In genomic region chr16:27301236-27301861, GRCh38 we compare ENCODE assay signal across 30 cellular contexts. TPM values are rescaled to one million over a fixed set of nuclear protein-coding genes. Genes with fewer than 3 reads are reported as not detected.
A peak's percentile ranks its signal among the peaks of the same experiment; 100 is the strongest.
DNase-seq lines count a peak whose midpoint lies in the region; ATAC-seq, FAIRE-seq and TF ChIP-seq lines count a peak whose summit lies in the region.
"Had no signal": no experiment of that assay in that cellular context is flagged by ENCODE, and none has a peak within 500 bp of the region (broad histone marks: within the 10 kb centered on the region; RNA-seq: fewer than 3 reads in every experiment).

No MANE protein-coding gene starts in this region.

- peak overlapping the region; percentile 98 for H3K27ac ChIP-seq in SU-DHL-6 (ENCODE audit: low read depth, low read length)
- H3K27ac ChIP-seq in neuronal stem cell (replicated peaks; ENCODE audit: low read length) = no peak overlapping the region
- H3K27ac ChIP-seq: ascending aorta, gastrocnemius medialis, prostate gland, SJSA1 had no signal

- CTCF ChIA-PET in activated naive CD4-positive, alpha-beta T cell treated with anti-CD3 and anti-CD28 coated beads, Interleukin-2, amount 10 ng/mL, durations not matched to agents 7 days and 5 days (lab: Charles Lee) = no interaction called here

- H3K27me3 ChIP-seq in SU-DHL-6 (ENCODE audit: low read length) (no peaks in the 10 kb centered on the region), neuronal stem cell (ENCODE audit: control insufficient read depth in 3 of 3, insufficient read depth in 3 of 3, low read depth in 1 of 3, low read length in 3 of 3) (no peaks in the 10 kb centered on the region)
- H3K27me3 ChIP-seq: ascending aorta, gastrocnemius medialis, SJSA1 had no signal

- H3K4me3 Mint-ChIP-seq in activated naive CD4-positive, alpha-beta T cell treated with anti-CD3 and anti-CD28 coated beads, Interleukin-2, amount 10 ng/mL, durations not matched to agents 7 days and 5 days = no peak overlapping the region
- H3K4me3 Mint-ChIP-seq in endothelial cell (ENCODE audit: unreplicated experiment) = no peak overlapping the region
- H3K4me3 Mint-ChIP-seq: activated naive CD4-positive, alpha-beta T cell treated with anti-CD3 and anti-CD28 coated beads for 36 hours; CD14-positive monocyte; HFFc6; nephron progenitor cell; T-helper 17 cell had no signal

- H4K91ac ChIP-seq in neuronal stem cell (ENCODE audit: low read depth, low read length, poor library complexity) = no peak overlapping the region

- H2AK5ac ChIP-seq in neuronal stem cell (ENCODE audit: low read depth, low read length) = no peak overlapping the region

- H3K4me3 ChIP-seq in SU-DHL-6 (ENCODE audit: insufficient read depth, low read length, poor library complexity, severe bottlenecking) (no peak overlapping the region), neuronal stem cell (ENCODE audit: low read length in 2 of 2) (no peak overlapping the region)
- H3K4me3 ChIP-seq: ascending aorta, gastrocnemius medialis, prostate gland, SJSA1 had no signal

- H2BK12ac ChIP-seq in neuronal stem cell (ENCODE audit: low read length) = no peak overlapping the region

- DNase-seq in GM12891 (ENCODE audit: insufficient read length, low spot score) (no peak), GM19239 (ENCODE audit: insufficient read length, low spot score) (no peak), neuronal stem cell (ENCODE audit: low spot score) (no peak), MV-4-11 (lab: John Stamatoyannopoulos, UW) (no peak), endothelial cell (ENCODE audit: low spot score) (no peak)
- no peak for DNase-seq in activated naive CD4-positive, alpha-beta T cell treated with anti-CD3 and anti-CD28 coated beads, Interleukin-2, amount 10 ng/mL, durations not matched to agents 7 days and 5 days
- DNase-seq: ACHN; activated CD4-positive, alpha-beta T cell treated with anti-CD3 and anti-CD28 coated beads, Interleukin-2, amount 50 U/mL, for 1 hour; activated naive CD4-positive, alpha-beta T cell treated with anti-CD3 and anti-CD28 coated beads for 36 hours; activated T-cell treated with anti-CD3 and anti-CD28 coated beads, Interleukin-2, amount 50 U/mL, for 1 hour; effector CD4-positive, alpha-beta T cell; gastrocnemius medialis; HFFc6; IMR-90; midbrain; NCI-H1436; NCI-H69; nephron progenitor cell; OCI-M1; small intestine; stimulated activated CD4-positive, alpha-beta T cell treated with anti-CD3 and anti-CD28 coated beads, Interleukin-4, amount 100 ng/mL, for 4 hours; substantia nigra; T-helper 17 cell had no signal

- peaks cover 7% of the 10 kb centered on the region for H3K36me3 Mint-ChIP-seq in activated naive CD4-positive, alpha-beta T cell treated with anti-CD3 and anti-CD28 coated beads, Interleukin-2, amount 10 ng/mL, durations not matched to agents 7 days and 5 days
- H3K36me3 Mint-ChIP-seq in endothelial cell (ENCODE audit: low read depth, unreplicated experiment) = no peaks in the 10 kb centered on the region
- H3K36me3 Mint-ChIP-seq: CD14-positive monocyte had no signal

- H3K4me1 Mint-ChIP-seq in activated naive CD4-positive, alpha-beta T cell treated with anti-CD3 and anti-CD28 coated beads, Interleukin-2, amount 10 ng/mL, durations not matched to agents 7 days and 5 days = peaks cover 16% of the 10 kb centered on the region
- H3K4me1 Mint-ChIP-seq in endothelial cell (ENCODE audit: unreplicated experiment) = peaks cover 16% of the 10 kb centered on the region

- H3K4ac ChIP-seq in neuronal stem cell (ENCODE audit: low read length) = no peak overlapping the region

- no peak for TF ChIP-seq POLR2A in GM12891 (IDR thresholded peaks at IDR 0.05; ENCODE audit: low read depth, low read length)

- no CpG with 5 or more reads among the region's 3 CpGs for WGBS in neuronal stem cell (ENCODE audit: extremely low coverage in 2 of 2, insufficient read length in 2 of 2, insufficient replicate concordance in 1 of 2), 2 donors

- no peak overlapping the region for H3K23ac ChIP-seq in neuronal stem cell (ENCODE audit: low read depth, low read length, poor library complexity)

- H3K9me3 ChIP-seq in SU-DHL-6 (ENCODE audit: insufficient read depth, low read length) (no peaks in the 10 kb centered on the region; the same call in 1 of the 2 replicates), neuronal stem cell (replicated peaks in 1 of 2; ENCODE audit: control insufficient read depth in 2 of 2, insufficient read depth in 1 of 2, low read depth in 1 of 2, low read length in 2 of 2) (peaks cover 0 to 2% of the 10 kb centered on the region in 2 donors)
- H3K9me3 ChIP-seq: ascending aorta, gastrocnemius medialis, prostate gland, SJSA1 had no signal

- no peak overlapping the region for H2BK15ac ChIP-seq in neuronal stem cell (ENCODE audit: low read length)

- H2AFZ ChIP-seq in SU-DHL-6 (ENCODE audit: low read depth, low read length, severe bottlenecking) = no peak overlapping the region
- H2AFZ ChIP-seq in neuronal stem cell (ENCODE audit: low read length) = no peak overlapping the region

- H2BK5ac ChIP-seq in neuronal stem cell (ENCODE audit: low read length) = no peak overlapping the region

- H3K4me2 ChIP-seq in SU-DHL-6 (ENCODE audit: low read depth, low read length, poor library complexity, severe bottlenecking) = peak overlapping the region; percentile 46
- no peak overlapping the region for H3K4me2 ChIP-seq in neuronal stem cell (ENCODE audit: insufficient read depth, low read length, poor library complexity, severe bottlenecking)

- H3K9me2 ChIP-seq in SU-DHL-6 (replicated peaks; ENCODE audit: insufficient read depth, low read length) = no peaks in the 10 kb centered on the region

- peaks cover 30% of the 10 kb centered on the region for H3K27me3 Mint-ChIP-seq in activated naive CD4-positive, alpha-beta T cell treated with anti-CD3 and anti-CD28 coated beads, Interleukin-2, amount 10 ng/mL, durations not matched to agents 7 days and 5 days
- peaks cover 3% of the 10 kb centered on the region for H3K27me3 Mint-ChIP-seq in endothelial cell (ENCODE audit: unreplicated experiment)
- H3K27me3 Mint-ChIP-seq: T-helper 17 cell had no signal

- TF ChIP-seq CTCF in SU-DHL-6 (IDR thresholded peaks at IDR 0.05; ENCODE audit: insufficient read depth, low read length, poor library complexity, severe bottlenecking) (no peak), endothelial cell (IDR thresholded peaks at IDR 0.05; ENCODE audit: unreplicated experiment) (no peak)

- peaks cover 63% of the 10 kb centered on the region for H3F3A ChIP-seq in SU-DHL-6 (ENCODE audit: insufficient read depth)

- H3K79me1 ChIP-seq in neuronal stem cell (ENCODE audit: low read depth, low read length) = no peaks in the 10 kb centered on the region

- H3K14ac ChIP-seq in neuronal stem cell (ENCODE audit: low read length) = no peak overlapping the region

- no peaks in the 10 kb centered on the region for H4K20me1 ChIP-seq in SU-DHL-6 (ENCODE audit: low read depth, low read length)

- no peak overlapping the region for H3K27ac Mint-ChIP-seq in activated naive CD4-positive, alpha-beta T cell treated with anti-CD3 and anti-CD28 coated beads, Interleukin-2, amount 10 ng/mL, durations not matched to agents 7 days and 5 days
- no peak overlapping the region for H3K27ac Mint-ChIP-seq in endothelial cell (ENCODE audit: unreplicated experiment)
- H3K27ac Mint-ChIP-seq: activated naive CD4-positive, alpha-beta T cell treated with anti-CD3 and anti-CD28 coated beads for 36 hours; HFFc6; nephron progenitor cell; T-helper 17 cell had no signal

- no peaks in the 10 kb centered on the region for H3K4me1 ChIP-seq in neuronal stem cell (ENCODE audit: control insufficient read depth in 2 of 2, insufficient read depth in 1 of 2, low read depth in 1 of 2, low read length in 2 of 2)
- H3K4me1 ChIP-seq: ascending aorta, gastrocnemius medialis, prostate gland, SJSA1 had no signal

- H3K18ac ChIP-seq in neuronal stem cell (ENCODE audit: low read length) = no peak overlapping the region

- H3K9ac ChIP-seq in SU-DHL-6 (ENCODE audit: low read length) (no peak overlapping the region), neuronal stem cell (ENCODE audit: low read depth, low read length, poor library complexity) (no peak overlapping the region)

- H3K36me3 ChIP-seq in SU-DHL-6 (ENCODE audit: low read length) (no peaks in the 10 kb centered on the region), neuronal stem cell (replicated peaks in 1 of 2; ENCODE audit: control insufficient read depth in 2 of 2, insufficient read depth in 2 of 2, low read length in 2 of 2) (no peaks in the 10 kb centered on the region)
- H3K36me3 ChIP-seq: ascending aorta, gastrocnemius medialis, prostate gland, SJSA1 had no signal

- H3K9me3 Mint-ChIP-seq in activated naive CD4-positive, alpha-beta T cell treated with anti-CD3 and anti-CD28 coated beads, Interleukin-2, amount 10 ng/mL, durations not matched to agents 7 days and 5 days = peaks cover 5% of the 10 kb centered on the region
- H3K9me3 Mint-ChIP-seq in endothelial cell (ENCODE audit: unreplicated experiment) = no peaks in the 10 kb centered on the region
- H3K9me3 Mint-ChIP-seq: activated naive CD4-positive, alpha-beta T cell treated with anti-CD3 and anti-CD28 coated beads for 36 hours had no signal

- FAIRE-seq in GM12891 (lab: Jason Lieb, UNC) = peak; percentile 92
- peak; percentile 68 for FAIRE-seq in GM19239 (lab: Jason Lieb, UNC)
- FAIRE-seq: small intestine had no signal

- H3K79me2 ChIP-seq in SU-DHL-6 (ENCODE audit: insufficient read depth, low read length) = no peaks in the 10 kb centered on the region

- ATAC-seq in HG02885 (IDR thresholded peaks at IDR 0.05; ENCODE audit: poor library complexity, unreplicated experiment) = peak; percentile 84
- ATAC-seq: esophagus mucosa, gastrocnemius medialis, T-helper 17 cell had no signal

- H2BK120ac ChIP-seq in neuronal stem cell (ENCODE audit: low read depth, low read length) = no peak overlapping the region

- no peak overlapping the region for H4K8ac ChIP-seq in neuronal stem cell (ENCODE audit: low read depth, low read length)

TF ChIP-seq in GM12891, 5 proteins besides CTCF, POLR2A, EP300 and RAD21:
- peak; percentile 90 for TF ChIP-seq PAX5 (IDR thresholded peaks at IDR 0.05; ENCODE audit: insufficient read depth, low read length, severe bottlenecking)
- no peak for TF ChIP-seq POLR2AphosphoS5 (IDR thresholded peaks at IDR 0.05; ENCODE audit: low read depth, low read length)
- peak; percentile 79 for TF ChIP-seq POU2F2 (IDR thresholded peaks at IDR 0.05; ENCODE audit: low read depth, low read length)

RNA-seq across cellular contexts. Expression of gene IL4R, which starts 12.4 kb away (rescaled TPM):
- polyA plus RNA-seq in GM12891 (2012; ENCODE audit: low read depth, missing spikeins) = 20.9 TPM
- polyA plus RNA-seq in neuronal stem cell (2013, experiment 1 of 2) = 9.3 TPM
- 9.2 TPM for polyA plus RNA-seq in neuronal stem cell (2013, experiment 2 of 2)
- total RNA-seq in endothelial cell (ENCODE audit: unreplicated experiment) = 45.7 TPM

RNA-seq across cellular contexts. Expression of gene NSMCE1, which starts 32.8 kb away (rescaled TPM):
- 81.9 TPM for polyA plus RNA-seq in GM12891 (2012; ENCODE audit: low read depth, missing spikeins)
- polyA plus RNA-seq in neuronal stem cell (2013, experiment 1 of 2) = 54.4 TPM
- 52.8 TPM for polyA plus RNA-seq in neuronal stem cell (2013, experiment 2 of 2)
- 21.0 TPM for total RNA-seq in endothelial cell (ENCODE audit: unreplicated experiment)
